Comparison of ENCODE assay signal across 12 cellular contexts in genomic region chr18:61334491-61334850, GRCh38. TPM values are rescaled to one million over a fixed set of nuclear protein-coding genes. Genes with fewer than 3 reads are reported as not detected.
DNase-seq lines count a peak whose midpoint lies in the region; ATAC-seq and TF ChIP-seq lines count a peak whose summit lies in the region.
"Had no signal": no experiment of that assay in that cellular context is flagged by ENCODE, and none has a peak within 500 bp of the region (broad histone marks: within the 10 kb centered on the region; RNA-seq: fewer than 3 reads in every experiment).

No MANE protein-coding gene starts in this region.

- H3K27me3 ChIP-seq in fibroblast of lung (ENCODE audit: control insufficient read depth, insufficient read depth, low read length) (peaks cover 14% of the 10 kb centered on the region), upper lobe of right lung (peaks cover 12% of the 10 kb centered on the region)

- DNase-seq in NCI-H510A treated with DMSO at 0.1 percent for 48 hours (lab: John Stamatoyannopoulos, UW), result peak; percentile 15
- no peak for DNase-seq in NCI-H510A (lab: John Stamatoyannopoulos, UW)
- DNase-seq in fibroblast of lung (ENCODE audit: low read depth in 2 of 2), result peak in 1 of 2 donors; percentile 3
- no peak for DNase-seq in nephron progenitor cell
- no peak for DNase-seq in upper lobe of right lung
- DNase-seq in AML-193 (lab: John Stamatoyannopoulos, UW), result no peak
- no peak for DNase-seq in stimulated activated naive B cell treated with anti-CD40 and anti-IgM and Interleukin-4, amounts not matched to agents 10 μg/mL and 1 μg/mL and 100 μg/mL, for 72 hours
- no peak for DNase-seq in activated CD8-positive, alpha-beta memory T cell treated with anti-CD3 and anti-CD28 coated beads, Interleukin-2, amount 10 ng/mL, durations not matched to agents 7 days and 5 days
- DNase-seq: activated effector memory CD4-positive, alpha-beta T cell treated with anti-CD3 and anti-CD28 coated beads, Interleukin-2, amount 50 U/mL, for 16 hours; GDM1 had no signal

- H3K4me3 Mint-ChIP-seq in nephron progenitor cell, result peak overlapping the region; percentile 89
- H3K4me3 Mint-ChIP-seq in stimulated activated naive B cell treated with anti-CD40 and anti-IgM and Interleukin-4, amounts not matched to agents 10 μg/mL and 1 μg/mL and 100 μg/mL, for 72 hours, result no peak overlapping the region
- H3K4me3 Mint-ChIP-seq in activated CD8-positive, alpha-beta memory T cell treated with anti-CD3 and anti-CD28 coated beads, Interleukin-2, amount 10 ng/mL, durations not matched to agents 7 days and 5 days, result no peak overlapping the region

- H3K4me3 ChIP-seq in fibroblast of lung (replicated peaks in 1 of 4; ENCODE audit: control extremely low read depth in 1 of 4, insufficient read depth in 1 of 4, low read depth in 3 of 4, low read length in 4 of 4) (peak overlapping the region; percentile 26 to 53 (median 48)), upper lobe of right lung (peak overlapping the region; percentile 29)

- no peaks in the 10 kb centered on the region for H3K9me3 Mint-ChIP-seq in nephron progenitor cell
- H3K9me3 Mint-ChIP-seq in stimulated activated naive B cell treated with anti-CD40 and anti-IgM and Interleukin-4, amounts not matched to agents 10 μg/mL and 1 μg/mL and 100 μg/mL, for 72 hours, result peaks cover 0 to 2% of the 10 kb centered on the region in 2 donors
- no peaks in the 10 kb centered on the region for H3K9me3 Mint-ChIP-seq in activated CD8-positive, alpha-beta memory T cell treated with anti-CD3 and anti-CD28 coated beads, Interleukin-2, amount 10 ng/mL, durations not matched to agents 7 days and 5 days (ENCODE audit: low read depth)

- CTCF ChIA-PET in activated CD8-positive, alpha-beta memory T cell treated with anti-CD3 and anti-CD28 coated beads, Interleukin-2, amount 10 ng/mL, durations not matched to agents 7 days and 5 days (lab: Charles Lee), result no interaction called here

- H3K4me1 Mint-ChIP-seq in nephron progenitor cell, result peaks cover 36% of the 10 kb centered on the region
- H3K4me1 Mint-ChIP-seq in stimulated activated naive B cell treated with anti-CD40 and anti-IgM and Interleukin-4, amounts not matched to agents 10 μg/mL and 1 μg/mL and 100 μg/mL, for 72 hours, result peaks cover 3 to 5% of the 10 kb centered on the region in 2 donors
- H3K4me1 Mint-ChIP-seq in activated CD8-positive, alpha-beta memory T cell treated with anti-CD3 and anti-CD28 coated beads, Interleukin-2, amount 10 ng/mL, durations not matched to agents 7 days and 5 days, result no peaks in the 10 kb centered on the region

- H3K9ac ChIP-seq in fibroblast of lung (ENCODE audit: insufficient read depth, low read length), result no peak overlapping the region

- H3K9me3 ChIP-seq in fibroblast of lung (ENCODE audit: control insufficient read depth, insufficient read depth, low read depth, low read length), result no peaks in the 10 kb centered on the region
- H3K9me3 ChIP-seq in upper lobe of right lung, result no peaks in the 10 kb centered on the region

- H3K27me3 Mint-ChIP-seq in nephron progenitor cell (ENCODE audit: low read depth, poor library complexity), result peaks cover 40% of the 10 kb centered on the region
- H3K27me3 Mint-ChIP-seq in stimulated activated naive B cell treated with anti-CD40 and anti-IgM and Interleukin-4, amounts not matched to agents 10 μg/mL and 1 μg/mL and 100 μg/mL, for 72 hours, result peaks cover 45 to 51% of the 10 kb centered on the region in 2 donors
- peaks cover 35% of the 10 kb centered on the region for H3K27me3 Mint-ChIP-seq in activated CD8-positive, alpha-beta memory T cell treated with anti-CD3 and anti-CD28 coated beads, Interleukin-2, amount 10 ng/mL, durations not matched to agents 7 days and 5 days

- ATAC-seq in upper lobe of right lung, result no peak
- ATAC-seq in stimulated activated naive B cell treated with anti-CD40 and anti-IgM and Interleukin-4, amounts not matched to agents 10 μg/mL and 1 μg/mL and 100 μg/mL, for 72 hours (replicated peaks), result no peak
- no peak for ATAC-seq in activated CD8-positive, alpha-beta memory T cell treated with anti-CD3 and anti-CD28 coated beads, Interleukin-2, amount 10 ng/mL, durations not matched to agents 7 days and 5 days

- no peaks in the 10 kb centered on the region for H4K20me1 ChIP-seq in fibroblast of lung (ENCODE audit: control insufficient read depth, extremely low read depth, insufficient read depth, low read length)

- peaks cover 4% of the 10 kb centered on the region for H3K4me1 ChIP-seq in fibroblast of lung (ENCODE audit: control insufficient read depth, extremely low read depth, insufficient read depth, low read length)
- peaks cover 8% of the 10 kb centered on the region for H3K4me1 ChIP-seq in upper lobe of right lung

- no peak overlapping the region for H3K27ac Mint-ChIP-seq in nephron progenitor cell
- no peak overlapping the region for H3K27ac Mint-ChIP-seq in stimulated activated naive B cell treated with anti-CD40 and anti-IgM and Interleukin-4, amounts not matched to agents 10 μg/mL and 1 μg/mL and 100 μg/mL, for 72 hours
- H3K27ac Mint-ChIP-seq in activated CD8-positive, alpha-beta memory T cell treated with anti-CD3 and anti-CD28 coated beads, Interleukin-2, amount 10 ng/mL, durations not matched to agents 7 days and 5 days, result no peak overlapping the region

- TF ChIP-seq CTCF in fibroblast of lung (conservative IDR thresholded peaks at IDR 0.05 in 1 of 2, IDR thresholded peaks at IDR 0.05 in 1 of 2; ENCODE audit: low read depth in 1 of 2, low read length in 2 of 2) (no peak), nephron progenitor cell (IDR thresholded peaks at IDR 0.05) (no peak), upper lobe of right lung (IDR thresholded peaks at IDR 0.05) (no peak)

- H3K36me3 Mint-ChIP-seq in nephron progenitor cell (ENCODE audit: low read depth), result no peaks in the 10 kb centered on the region
- peaks cover 0 to 2% of the 10 kb centered on the region in 2 donors for H3K36me3 Mint-ChIP-seq in stimulated activated naive B cell treated with anti-CD40 and anti-IgM and Interleukin-4, amounts not matched to agents 10 μg/mL and 1 μg/mL and 100 μg/mL, for 72 hours
- H3K36me3 Mint-ChIP-seq in activated CD8-positive, alpha-beta memory T cell treated with anti-CD3 and anti-CD28 coated beads, Interleukin-2, amount 10 ng/mL, durations not matched to agents 7 days and 5 days, result peaks cover 2% of the 10 kb centered on the region

- peak overlapping the region; percentile 93 for H3K4me2 ChIP-seq in fibroblast of lung (ENCODE audit: extremely low read depth, insufficient read depth, low read length)

- no peaks in the 10 kb centered on the region for H3K79me2 ChIP-seq in fibroblast of lung (ENCODE audit: control insufficient read depth, insufficient read depth, low read length)

- H3K27ac ChIP-seq in fibroblast of lung (ENCODE audit: insufficient read depth, low read length), result no peak overlapping the region
- H3K27ac ChIP-seq in upper lobe of right lung, result no peak overlapping the region
- H3K27ac ChIP-seq: 22Rv1, epithelial cell of prostate had no signal

- H3K36me3 ChIP-seq in fibroblast of lung (ENCODE audit: control insufficient read depth, insufficient read depth, low read length) (no peaks in the 10 kb centered on the region), upper lobe of right lung (no peaks in the 10 kb centered on the region)

- H2AFZ ChIP-seq in fibroblast of lung (ENCODE audit: low read length), result peak overlapping the region; percentile 34

- intact Hi-C loops in upper lobe of right lung (cut with DNase I), result no loop called here

RNA-seq across cellular contexts. Expression of gene CDH20, which starts 1.2 kb away (rescaled TPM):
- 0.26 TPM in 1 of 2 replicates, not detected in the other for total RNA-seq in fibroblast of lung
- polyA plus RNA-seq in fibroblast of lung, result 0.12 and 0.24 TPM in 2 replicates
- polyA plus RNA-seq in fibroblast of lung (2012), result 0.16 and 0.17 TPM in 2 replicates
- 0.67 TPM in 1 of 2 replicates, not detected in the other for polyA minus RNA-seq in fibroblast of lung (ENCODE audit: low replicate concordance)
- 0.35 TPM for total RNA-seq in upper lobe of right lung
- total RNA-seq in activated CD8-positive, alpha-beta memory T cell treated with anti-CD3 and anti-CD28 coated beads, Interleukin-2, amount 10 ng/mL, durations not matched to agents 7 days and 5 days, result under 1 TPM in 1 of 2 experiments, not detected in 1; 0.07 TPM
